Comparison of ENCODE assay signal across 11 cellular contexts in genomic region chr10:3877092-3878000, GRCh38.
DNase-seq lines count a peak whose midpoint lies in the region; ATAC-seq and TF ChIP-seq lines count a peak whose summit lies in the region.
"Had no signal": no experiment of that assay in that cellular context is flagged by ENCODE, and none has a peak within 500 bp of the region (broad histone marks: within the 10 kb centered on the region; RNA-seq: fewer than 3 reads in every experiment).

No MANE protein-coding gene starts in this region.

- H3K36me3 ChIP-seq in CD4-positive, alpha-beta memory T cell (ENCODE audit: insufficient read depth, low read length): no peaks in the 10 kb centered on the region
- H3K36me3 ChIP-seq in adrenal gland (replicated peaks in 1 of 2) (no peaks in the 10 kb centered on the region), mucosa of rectum (ENCODE audit: control insufficient read depth in 2 of 2, insufficient read depth in 2 of 2, low read length in 2 of 2) (no peaks in the 10 kb centered on the region)
- H3K36me3 ChIP-seq: heart right ventricle had no signal

- no peaks in the 10 kb centered on the region for H3K27me3 Mint-ChIP-seq in CD4-positive, alpha-beta memory T cell
- peaks cover 2% of the 10 kb centered on the region for H3K27me3 Mint-ChIP-seq in IgD-negative memory B cell

- no peak overlapping the region for H3K4me3 ChIP-seq in CD4-positive, alpha-beta memory T cell (ENCODE audit: low read length in 2 of 2)
- H3K4me3 ChIP-seq in adrenal gland: peak overlapping the region in 1 of 4 donors; percentile 13
- H3K4me3 ChIP-seq in mucosa of rectum (ENCODE audit: low read length in 2 of 2): peak overlapping the region in 1 of 2 donors; percentile 5
- H3K4me3 ChIP-seq in dorsolateral prefrontal cortex: no peak overlapping the region

- H3K9ac ChIP-seq in mucosa of rectum (ENCODE audit: low read depth in 1 of 2, low read length in 2 of 2): peak overlapping the region in 1 of 2 donors; percentile 29

- peak overlapping the region; percentile 94 for H3K27ac ChIP-seq in CD4-positive, alpha-beta memory T cell (ENCODE audit: low read depth, low read length)
- H3K27ac ChIP-seq in adrenal gland (peak overlapping the region in 3 of 5 donors; percentile 46 to 65 (median 59)), mucosa of rectum (ENCODE audit: low read depth in 2 of 2, low read length in 2 of 2) (peak overlapping the region; percentile 48 to 79), dorsolateral prefrontal cortex (no peak overlapping the region)

- peak overlapping the region; percentile 80 to 100 (median 99) for H3K27ac Mint-ChIP-seq in CD4-positive, alpha-beta memory T cell
- H3K27ac Mint-ChIP-seq in IgD-negative memory B cell: peak overlapping the region in 2 of 3 donors; percentile 5 to 64

- intact Hi-C loops in CD4-positive, alpha-beta memory T cell (cut with micrococcal nuclease): loop anchor here (1.0 to 10.0 kb wide), 4 partner anchors 11 to 777 kb away; no protein-coding TSS in a partner anchor
- intact Hi-C loops in adrenal gland (cut with DNase I): loop anchor here in 1 of 2 donors (10.0 kb wide), 1 partner anchor 93 kb away; the partner anchor contains the start of gene KLF6
- intact Hi-C loops in dorsolateral prefrontal cortex (cut with DNase I): no loop called here

- peaks cover 46 to 75% (median 59%) of the 10 kb centered on the region in 4 donors for H3K4me1 Mint-ChIP-seq in CD4-positive, alpha-beta memory T cell
- peaks cover 31 to 40% (median 40%) of the 10 kb centered on the region in 3 donors for H3K4me1 Mint-ChIP-seq in IgD-negative memory B cell

- POLR2A ChIA-PET in CD4-positive, alpha-beta memory T cell (lab: Charles Lee; ENCODE audit: partially characterized antibody): interaction anchor here (0.8 to 13.6 kb wide), 16 partner anchors 11 to 1415 kb away, joined by 3 to 509 read pairs (median 11); partner anchors contain the start of gene KLF6

- no peaks in the 10 kb centered on the region for H3K9me3 Mint-ChIP-seq in CD4-positive, alpha-beta memory T cell
- no peaks in the 10 kb centered on the region for H3K9me3 Mint-ChIP-seq in IgD-negative memory B cell

- WGBS in adrenal gland, 4 donors: 36 to 45% (median 40%) methylated on average over 4 of the region's 4 CpGs

- H3K27me3 ChIP-seq in CD4-positive, alpha-beta memory T cell (ENCODE audit: insufficient read depth, low read length): no peaks in the 10 kb centered on the region
- H3K27me3 ChIP-seq in adrenal gland (no peaks in the 10 kb centered on the region), mucosa of rectum (ENCODE audit: control insufficient read depth in 2 of 2, insufficient read depth in 2 of 2, low read length in 2 of 2) (no peaks in the 10 kb centered on the region), dorsolateral prefrontal cortex (peaks cover 0 to 11% (median 0%) of the 10 kb centered on the region in 45 donors)
- H3K27me3 ChIP-seq: heart right ventricle had no signal

- H3K4me1 ChIP-seq in CD4-positive, alpha-beta memory T cell (ENCODE audit: insufficient read depth, low read length): peaks cover 58% of the 10 kb centered on the region
- H3K4me1 ChIP-seq in adrenal gland (replicated peaks in 1 of 2): peaks cover 7 to 25% of the 10 kb centered on the region in 2 donors
- peaks cover 23 to 34% of the 10 kb centered on the region in 2 donors for H3K4me1 ChIP-seq in mucosa of rectum (ENCODE audit: control insufficient read depth in 2 of 2, insufficient read depth in 2 of 2, low read length in 2 of 2)

- peak overlapping the region in 6 of 8 donors; percentile 31 to 75 (median 54) for H3K4me3 Mint-ChIP-seq in CD4-positive, alpha-beta memory T cell
- H3K4me3 Mint-ChIP-seq in IgD-negative memory B cell: peak overlapping the region in 2 of 4 donors; percentile 7 to 32

- no peak for TF ChIP-seq POLR2A in adrenal gland (IDR thresholded peaks at IDR 0.05)

- ATAC-seq in GM19035 (IDR thresholded peaks at IDR 0.05; ENCODE audit: unreplicated experiment): no peak

- no peaks in the 10 kb centered on the region for H3K9me3 ChIP-seq in CD4-positive, alpha-beta memory T cell (ENCODE audit: control insufficient read depth in 1 of 2, low read length in 2 of 2)
- H3K9me3 ChIP-seq in adrenal gland (replicated peaks in 1 of 3) (no peaks in the 10 kb centered on the region), mucosa of rectum (ENCODE audit: control insufficient read depth in 2 of 2, low read length in 2 of 2) (no peaks in the 10 kb centered on the region)
- H3K9me3 ChIP-seq: heart right ventricle had no signal

- no peak for TF ChIP-seq CTCF in adrenal gland (IDR thresholded peaks at IDR 0.05)
- TF ChIP-seq CTCF in dorsolateral prefrontal cortex (IDR thresholded peaks at IDR 0.05 in 54 of 56, conservative IDR thresholded peaks at IDR 0.05 in 2 of 56; ENCODE audit: low read depth in 1 of 56, partially characterized antibody in 56 of 56): no peak

- peaks cover 0 to 1% of the 10 kb centered on the region in 2 donors for H3K36me3 Mint-ChIP-seq in CD4-positive, alpha-beta memory T cell
- no peaks in the 10 kb centered on the region for H3K36me3 Mint-ChIP-seq in IgD-negative memory B cell

- CTCF ChIA-PET in CD4-positive, alpha-beta memory T cell (lab: Charles Lee; ENCODE audit: partially characterized antibody): interaction anchor here (0.6 to 1.6 kb wide), 8 partner anchors 12 to 779 kb away, joined by 3 to 8 read pairs (median 4); no protein-coding TSS in a partner anchor

- no peak for DNase-seq in CD4-positive, alpha-beta memory T cell
- DNase-seq in adrenal gland: no peak
- no peak for DNase-seq in dorsolateral prefrontal cortex
- no peak for DNase-seq in NCI-H146 treated with DMSO at 0.1 percent for 48 hours (lab: John Stamatoyannopoulos, UW; ENCODE audit: unreplicated experiment)
- DNase-seq in COLO829 (ENCODE audit: low spot score): no peak
- DNase-seq: caudate nucleus, heart right ventricle, NCI-H526 treated with DMSO at 0.1 percent for 48 hours had no signal

Comparison
In these comparisons a context has a peak if more than half of its experiments do, and no peak if none do; other contexts are left out.
1. H3K27ac ChIP-seq: peak in CD4-positive, alpha-beta memory T cell (single experiment), adrenal gland (3 of 5) and mucosa of rectum (2 of 2); none in dorsolateral prefrontal cortex (0 of 59).